In genomic region chr12:52804029-52804428, GRCh38 we compare ENCODE assay signal across 23 cellular contexts. TPM values are rescaled to one million over a fixed set of nuclear protein-coding genes. Genes with fewer than 3 reads are reported as not detected.
"Had no signal": no experiment of that assay in that cellular context is flagged by ENCODE, and none has a peak within 500 bp of the region (broad histone marks: within the 10 kb centered on the region; RNA-seq: fewer than 3 reads in every experiment).

No MANE protein-coding gene starts in this region.

- DNase-seq: activated CD4-positive, alpha-beta T cell treated with anti-CD3 and anti-CD28 coated beads, Interleukin-2, amount 50 U/mL, for 4 hours; activated CD4-positive, CD25-positive, alpha-beta regulatory T cell treated with anti-CD3 and anti-CD28 coated beads, Interleukin-2, amount 50 U/mL, for 72 hours; activated naive CD4-positive, alpha-beta T cell treated with Interleukin-2 at 50 U/mL for 16 hours; anterior cingulate cortex; brain microvascular endothelial cell; cortex of kidney; effector CD4-positive, alpha-beta T cell; glutamatergic neuron; kidney glomerular epithelial cell; mesendoderm; nucleus accumbens; small intestine; stimulated activated CD4-positive, alpha-beta T cell treated with anti-CD3 and anti-CD28 coated beads, Interleukin-4, amount 100 ng/mL, for 4 hours; stimulated activated CD8-positive, alpha-beta memory T cell treated with anti-CD3 and anti-CD28 coated beads, Interleukin-4, amount 100 ng/mL, for 48 hours; stimulated activated naive CD4-positive, alpha-beta T cell treated with Interleukin-2 at 50 U/mL for 16 hours; substantia nigra had no signal

- H3K27me3 ChIP-seq: right atrium auricular region, tibial nerve had no signal

- H3K4me1 ChIP-seq: right atrium auricular region, tibial nerve had no signal

- H3K9me3 ChIP-seq: esophagus muscularis mucosa, right atrium auricular region, tibial nerve had no signal

- H3K36me3 ChIP-seq: brain microvascular endothelial cell, esophagus muscularis mucosa, right atrium auricular region, tibial nerve had no signal

- ATAC-seq: activated T-helper 17 cell treated with anti-CD3 and anti-CD28 coated beads, Interleukin-2, amount 50 U/mL, for 72 hours had no signal

- H3K4me3 ChIP-seq: esophagus muscularis mucosa, right atrium auricular region, tibial nerve had no signal

- H3K27ac ChIP-seq: brain microvascular endothelial cell, esophagus muscularis mucosa, right atrium auricular region, tibial nerve had no signal

RNA-seq across cellular contexts. Expression of gene KRT3, which starts 8.1 kb away (rescaled TPM):
- total RNA-seq: activated T-helper 17 cell treated with anti-CD3 and anti-CD28 coated beads, Interleukin-2, amount 50 U/mL, for 72 hours; esophagus muscularis mucosa; fibroblast of villous mesenchyme; liver; posterior vena cava; right atrium auricular region; tibial nerve had no signal
- polyA plus RNA-seq: liver, small intestine had no signal

RNA-seq across cellular contexts. Expression of gene KRT4, which starts 9.9 kb away (rescaled TPM):
- total RNA-seq: activated T-helper 17 cell treated with anti-CD3 and anti-CD28 coated beads, Interleukin-2, amount 50 U/mL, for 72 hours; fibroblast of villous mesenchyme; posterior vena cava; right atrium auricular region; tibial nerve had no signal

RNA-seq across cellular contexts. Expression of gene KRT76, which starts 26.9 kb away (rescaled TPM):
- total RNA-seq: activated T-helper 17 cell treated with anti-CD3 and anti-CD28 coated beads, Interleukin-2, amount 50 U/mL, for 72 hours; esophagus muscularis mucosa; fibroblast of villous mesenchyme; liver; posterior vena cava; right atrium auricular region; tibial nerve had no signal
- polyA plus RNA-seq: liver, small intestine had no signal

RNA-seq across cellular contexts. Expression of gene KRT79, which starts 30.1 kb away (rescaled TPM):
- total RNA-seq: esophagus muscularis mucosa, fibroblast of villous mesenchyme, liver, posterior vena cava, right atrium auricular region had no signal
- polyA plus RNA-seq: liver had no signal

RNA-seq across cellular contexts. Expression of gene KRT78, which starts 44.8 kb away (rescaled TPM):
- total RNA-seq: activated T-helper 17 cell treated with anti-CD3 and anti-CD28 coated beads, Interleukin-2, amount 50 U/mL, for 72 hours; fibroblast of villous mesenchyme; liver; posterior vena cava; right atrium auricular region had no signal
